25 cellular contexts compared by ENCODE assay signal in genomic region chr6:23424584-23424983, GRCh38.
"Had no signal": no experiment of that assay in that cellular context is flagged by ENCODE, and none has a peak within 500 bp of the region (broad histone marks: within the 10 kb centered on the region; RNA-seq: fewer than 3 reads in every experiment).

No MANE protein-coding gene starts in this region.

- H3K4me1 ChIP-seq: gastrocnemius medialis, lower lobe of right lung, pancreas, suprapubic skin, transverse colon, upper lobe of right lung, uterus had no signal

- H3K27me3 Mint-ChIP-seq: effector memory CD8-positive, alpha-beta T cell; natural killer cell treated with Interleukin-12 subunit alpha and Interleukin-12 subunit beta and Interleukin-15 and Interleukin-18, amount 100 ng/mL, for 72 hours; stimulated activated naive CD8-positive, alpha-beta T cell treated with anti-CD3 and anti-CD28 coated beads, Interleukin-15, amount 100 ng/mL, for 72 hours had no signal

- H3K4me3 Mint-ChIP-seq: effector memory CD8-positive, alpha-beta T cell; natural killer cell treated with Interleukin-12 subunit alpha and Interleukin-12 subunit beta and Interleukin-15 and Interleukin-18, amount 100 ng/mL, for 72 hours; neural crest cell; stimulated activated naive CD8-positive, alpha-beta T cell treated with anti-CD3 and anti-CD28 coated beads, Interleukin-15, amount 100 ng/mL, for 72 hours had no signal

- H3K36me3 ChIP-seq: gastrocnemius medialis, lower lobe of right lung, neutrophil, pancreas, suprapubic skin, transverse colon, upper lobe of right lung, uterus had no signal

- H3K9me3 ChIP-seq: gastrocnemius medialis, neutrophil, pancreas, suprapubic skin, transverse colon, upper lobe of right lung, uterus had no signal

- H3K4me1 Mint-ChIP-seq: neural crest cell; stimulated activated naive CD8-positive, alpha-beta T cell treated with anti-CD3 and anti-CD28 coated beads, Interleukin-15, amount 100 ng/mL, for 72 hours had no signal

- H3K4me3 ChIP-seq: gastrocnemius medialis, lower lobe of right lung, pancreas, smooth muscle cell, suprapubic skin, transverse colon, upper lobe of right lung, uterus had no signal

- H3K27ac ChIP-seq: gastrocnemius medialis, lower lobe of right lung, neutrophil, pancreas, suprapubic skin, transverse colon, upper lobe of right lung, uterus had no signal

- DNase-seq: cortex of kidney; effector memory CD8-positive, alpha-beta T cell; foreskin fibroblast; gastrocnemius medialis; head of caudate nucleus; left ventricle myocardium superior; lower lobe of right lung; pancreas; retina; stimulated activated CD4-positive, alpha-beta T cell treated with anti-CD3 and anti-CD28 coated beads, Interleukin-12 subunit alpha, Interleukin-12 subunit beta, amount 100 ng/mL, for 4 hours; stimulated activated CD4-positive, alpha-beta T cell treated with anti-CD3 and anti-CD28 coated beads, Interleukin-1b, Interleukin-23, amount 100 ng/mL, for 48 hours; stimulated activated CD4-positive, alpha-beta T cell treated with anti-CD3 and anti-CD28 coated beads, Interleukin-4, amount 100 ng/mL, for 1 hour; stimulated activated CD8-positive, alpha-beta memory T cell treated with anti-CD3 and anti-CD28 coated beads, Interleukin-4, amount 100 ng/mL, for 48 hours; stimulated activated naive CD4-positive, alpha-beta T cell; stimulated activated naive CD8-positive, alpha-beta T cell treated with anti-CD3 and anti-CD28 coated beads, Interleukin-15, amount 100 ng/mL, for 72 hours; transverse colon; upper lobe of right lung; uterus had no signal

- H3K27ac Mint-ChIP-seq: effector memory CD8-positive, alpha-beta T cell; natural killer cell treated with Interleukin-12 subunit alpha and Interleukin-12 subunit beta and Interleukin-15 and Interleukin-18, amount 100 ng/mL, for 72 hours; stimulated activated naive CD8-positive, alpha-beta T cell treated with anti-CD3 and anti-CD28 coated beads, Interleukin-15, amount 100 ng/mL, for 72 hours had no signal

- H3K4me2 ChIP-seq: smooth muscle cell had no signal

- ATAC-seq: effector memory CD8-positive, alpha-beta T cell; gastrocnemius medialis; left ventricle myocardium superior; lower lobe of right lung; natural killer cell treated with Interleukin-12 subunit alpha and Interleukin-12 subunit beta and Interleukin-15 and Interleukin-18, amount 100 ng/mL, for 72 hours; pancreas; sciatic nerve; stimulated activated naive CD8-positive, alpha-beta T cell treated with anti-CD3 and anti-CD28 coated beads, Interleukin-15, amount 100 ng/mL, for 72 hours; upper lobe of right lung had no signal

- FAIRE-seq: keratinocyte, pancreas had no signal

- H3K27me3 ChIP-seq: gastrocnemius medialis, neutrophil, pancreas, suprapubic skin, transverse colon, upper lobe of right lung, uterus had no signal
